1 cellular context compared by ENCODE assay signal in the genomic region with DNA sequence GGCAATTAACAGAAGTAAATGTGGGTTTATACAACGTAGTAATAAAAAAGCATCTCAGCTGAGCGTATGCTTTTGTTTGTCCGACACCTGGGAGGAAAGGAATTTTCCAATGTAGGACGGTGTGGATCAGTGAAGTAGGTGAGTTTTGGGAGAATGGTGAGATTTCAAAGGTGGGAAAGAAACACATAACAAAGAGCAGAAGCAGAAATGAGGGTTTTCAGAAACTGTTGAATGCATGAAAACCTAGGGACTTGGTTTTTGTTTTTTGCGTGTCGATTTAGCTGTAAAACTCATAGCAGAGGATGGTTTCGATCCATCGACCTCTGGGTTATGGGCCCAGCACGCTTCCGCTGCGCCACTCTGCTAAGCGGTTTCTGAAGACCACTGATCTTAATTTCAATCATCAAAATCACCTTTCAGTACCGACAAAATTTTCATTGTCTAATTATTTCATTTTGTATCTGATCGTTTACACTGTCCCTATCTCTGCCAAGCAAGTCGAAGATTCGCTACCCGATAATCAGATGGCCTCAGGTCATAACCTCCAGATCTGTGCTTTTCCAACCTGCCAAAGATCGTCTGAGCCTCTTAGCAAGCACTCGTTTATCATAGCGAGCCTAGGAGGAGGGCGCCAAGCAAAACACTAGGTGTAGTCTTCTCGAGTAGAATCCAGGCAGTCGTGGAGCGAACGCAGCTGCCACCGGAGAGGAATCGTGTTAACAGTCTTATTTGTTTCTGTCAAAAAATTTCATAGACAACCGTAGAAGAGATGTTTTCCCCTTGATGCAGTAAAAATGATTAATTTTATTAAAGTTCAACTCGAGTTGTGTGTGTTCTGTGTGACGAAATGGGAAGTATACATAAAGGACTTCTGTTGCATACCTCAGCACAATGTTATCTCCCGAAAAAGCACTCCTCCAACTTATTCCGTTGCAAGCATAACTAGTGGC.
A peak's percentile ranks its signal among the peaks of the same experiment; 100 is the strongest.
TF ChIP-seq lines count a peak whose summit lies in the region.

No MANE protein-coding gene starts in this region.

TF ChIP-seq in HepG2, 621 proteins besides CTCF, POLR2A, EP300 and RAD21 (continued from another document and continues in another):
- TF ChIP-seq, protein P1, sequence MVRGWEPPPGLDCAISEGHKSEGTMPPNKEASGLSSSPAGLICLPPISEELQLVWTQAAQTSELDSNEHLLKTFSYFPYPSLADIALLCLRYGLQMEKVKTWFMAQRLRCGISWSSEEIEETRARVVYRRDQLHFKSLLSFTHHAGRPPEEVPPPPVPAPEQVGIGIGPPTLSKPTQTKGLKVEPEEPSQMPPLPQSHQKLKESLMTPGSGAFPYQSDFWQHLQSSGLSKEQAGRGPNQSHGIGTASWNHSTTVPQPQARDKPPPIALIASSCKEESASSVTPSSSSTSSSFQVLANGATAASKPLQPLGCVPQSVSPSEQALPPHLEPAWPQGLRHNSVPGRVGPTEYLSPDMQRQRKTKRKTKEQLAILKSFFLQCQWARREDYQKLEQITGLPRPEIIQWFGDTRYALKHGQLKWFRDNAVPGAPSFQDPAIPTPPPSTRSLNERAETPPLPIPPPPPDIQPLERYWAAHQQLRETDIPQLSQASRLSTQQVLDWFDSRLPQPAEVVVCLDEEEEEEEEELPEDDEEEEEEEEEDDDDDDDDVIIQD (CRISPR knock-in tag; IDR thresholded peaks at IDR 0.05; ENCODE audit: low read depth) = 0 out of 2 replicates have a peak, but pooled peaks have one; percentile 12
- peak; percentile 63 for TF ChIP-seq SALL1 (CRISPR knock-in tag; IDR thresholded peaks at IDR 0.05)
- no peak; the same call in 1 of the 2 replicates for TF ChIP-seq GFI1 (CRISPR knock-in tag; IDR thresholded peaks at IDR 0.05; ENCODE audit: borderline replicate concordance)
- TF ChIP-seq, protein P2, sequence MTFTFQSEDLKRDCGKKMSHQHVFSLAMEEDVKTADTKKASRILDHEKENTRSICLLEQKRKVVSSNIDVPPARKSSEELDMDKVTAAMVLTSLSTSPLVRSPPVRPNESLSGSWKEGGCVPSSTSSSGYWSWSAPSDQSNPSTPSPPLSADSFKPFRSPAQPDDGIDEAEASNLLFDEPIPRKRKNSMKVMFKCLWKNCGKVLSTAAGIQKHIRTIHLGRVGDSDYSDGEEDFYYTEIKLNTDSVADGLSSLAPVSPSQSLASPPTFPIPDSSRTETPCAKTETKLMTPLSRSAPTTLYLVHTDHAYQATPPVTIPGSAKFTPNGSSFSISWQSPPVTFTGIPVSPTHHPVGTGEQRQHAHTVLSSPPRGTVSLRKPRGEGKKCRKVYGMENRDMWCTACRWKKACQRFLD (CRISPR knock-in tag; IDR thresholded peaks at IDR 0.05; ENCODE audit: borderline replicate concordance) = no peak
- no peak for TF ChIP-seq ZNF121 (CRISPR knock-in tag; IDR thresholded peaks at IDR 0.05)
- no peak for TF ChIP-seq FOXK2 (IDR thresholded peaks at IDR 0.05)
- TF ChIP-seq ZNF101 (CRISPR knock-in tag; IDR thresholded peaks at IDR 0.05; ENCODE audit: borderline replicate concordance, low read depth) = 0 out of 2 replicates have a peak, but pooled peaks have one; percentile 68
- TF ChIP-seq ZNF674 (CRISPR knock-in tag; IDR thresholded peaks at IDR 0.05; ENCODE audit: low read depth) = no peak
- TF ChIP-seq, protein P3, sequence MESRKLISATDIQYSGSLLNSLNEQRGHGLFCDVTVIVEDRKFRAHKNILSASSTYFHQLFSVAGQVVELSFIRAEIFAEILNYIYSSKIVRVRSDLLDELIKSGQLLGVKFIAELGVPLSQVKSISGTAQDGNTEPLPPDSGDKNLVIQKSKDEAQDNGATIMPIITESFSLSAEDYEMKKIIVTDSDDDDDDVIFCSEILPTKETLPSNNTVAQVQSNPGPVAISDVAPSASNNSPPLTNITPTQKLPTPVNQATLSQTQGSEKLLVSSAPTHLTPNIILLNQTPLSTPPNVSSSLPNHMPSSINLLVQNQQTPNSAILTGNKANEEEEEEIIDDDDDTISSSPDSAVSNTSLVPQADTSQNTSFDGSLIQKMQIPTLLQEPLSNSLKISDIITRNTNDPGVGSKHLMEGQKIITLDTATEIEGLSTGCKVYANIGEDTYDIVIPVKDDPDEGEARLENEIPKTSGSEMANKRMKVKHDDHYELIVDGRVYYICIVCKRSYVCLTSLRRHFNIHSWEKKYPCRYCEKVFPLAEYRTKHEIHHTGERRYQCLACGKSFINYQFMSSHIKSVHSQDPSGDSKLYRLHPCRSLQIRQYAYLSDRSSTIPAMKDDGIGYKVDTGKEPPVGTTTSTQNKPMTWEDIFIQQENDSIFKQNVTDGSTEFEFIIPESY (CRISPR knock-in tag; IDR thresholded peaks at IDR 0.05) = no peak; the same call in 1 of the 2 replicates
- TF ChIP-seq, protein P4, sequence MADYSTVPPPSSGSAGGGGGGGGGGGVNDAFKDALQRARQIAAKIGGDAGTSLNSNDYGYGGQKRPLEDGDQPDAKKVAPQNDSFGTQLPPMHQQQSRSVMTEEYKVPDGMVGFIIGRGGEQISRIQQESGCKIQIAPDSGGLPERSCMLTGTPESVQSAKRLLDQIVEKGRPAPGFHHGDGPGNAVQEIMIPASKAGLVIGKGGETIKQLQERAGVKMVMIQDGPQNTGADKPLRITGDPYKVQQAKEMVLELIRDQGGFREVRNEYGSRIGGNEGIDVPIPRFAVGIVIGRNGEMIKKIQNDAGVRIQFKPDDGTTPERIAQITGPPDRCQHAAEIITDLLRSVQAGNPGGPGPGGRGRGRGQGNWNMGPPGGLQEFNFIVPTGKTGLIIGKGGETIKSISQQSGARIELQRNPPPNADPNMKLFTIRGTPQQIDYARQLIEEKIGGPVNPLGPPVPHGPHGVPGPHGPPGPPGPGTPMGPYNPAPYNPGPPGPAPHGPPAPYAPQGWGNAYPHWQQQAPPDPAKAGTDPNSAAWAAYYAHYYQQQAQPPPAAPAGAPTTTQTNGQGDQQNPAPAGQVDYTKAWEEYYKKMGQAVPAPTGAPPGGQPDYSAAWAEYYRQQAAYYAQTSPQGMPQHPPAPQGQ (CRISPR knock-in tag; IDR thresholded peaks at IDR 0.05; ENCODE audit: borderline replicate concordance) = no peak
- TF ChIP-seq ZNF772 (CRISPR knock-in tag; IDR thresholded peaks at IDR 0.05) = no peak
- TF ChIP-seq, protein P5, sequence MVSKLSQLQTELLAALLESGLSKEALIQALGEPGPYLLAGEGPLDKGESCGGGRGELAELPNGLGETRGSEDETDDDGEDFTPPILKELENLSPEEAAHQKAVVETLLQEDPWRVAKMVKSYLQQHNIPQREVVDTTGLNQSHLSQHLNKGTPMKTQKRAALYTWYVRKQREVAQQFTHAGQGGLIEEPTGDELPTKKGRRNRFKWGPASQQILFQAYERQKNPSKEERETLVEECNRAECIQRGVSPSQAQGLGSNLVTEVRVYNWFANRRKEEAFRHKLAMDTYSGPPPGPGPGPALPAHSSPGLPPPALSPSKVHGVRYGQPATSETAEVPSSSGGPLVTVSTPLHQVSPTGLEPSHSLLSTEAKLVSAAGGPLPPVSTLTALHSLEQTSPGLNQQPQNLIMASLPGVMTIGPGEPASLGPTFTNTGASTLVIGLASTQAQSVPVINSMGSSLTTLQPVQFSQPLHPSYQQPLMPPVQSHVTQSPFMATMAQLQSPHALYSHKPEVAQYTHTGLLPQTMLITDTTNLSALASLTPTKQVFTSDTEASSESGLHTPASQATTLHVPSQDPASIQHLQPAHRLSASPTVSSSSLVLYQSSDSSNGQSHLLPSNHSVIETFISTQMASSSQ (IDR thresholded peaks at IDR 0.05; ENCODE audit: low read depth) = no peak
- TF ChIP-seq, protein P5 (CRISPR knock-in tag; IDR thresholded peaks at IDR 0.05; ENCODE audit: borderline replicate concordance) = peak; percentile 41; the same call in 1 of the 2 replicates
- no peak; the same call in 1 of the 2 replicates for TF ChIP-seq IRF2 (CRISPR knock-in tag; IDR thresholded peaks at IDR 0.05)
- TF ChIP-seq ZNF737 (CRISPR knock-in tag; IDR thresholded peaks at IDR 0.05; ENCODE audit: borderline replicate concordance) = no peak
- peak; percentile 71 for TF ChIP-seq GABPB1 (CRISPR knock-in tag; IDR thresholded peaks at IDR 0.05)
- peak; percentile 59; the same call in 1 of the 2 replicates for TF ChIP-seq ELF1 (CRISPR knock-in tag; IDR thresholded peaks at IDR 0.05)
- no peak for TF ChIP-seq REXO4 (CRISPR knock-in tag; IDR thresholded peaks at IDR 0.05; ENCODE audit: borderline replicate concordance)
- no peak for TF ChIP-seq IKZF1 (IDR thresholded peaks at IDR 0.05)
- no peak for TF ChIP-seq ZFP41 (CRISPR knock-in tag; IDR thresholded peaks at IDR 0.05; ENCODE audit: borderline replicate concordance)
- no peak for TF ChIP-seq ZIK1 (CRISPR knock-in tag; IDR thresholded peaks at IDR 0.05; ENCODE audit: borderline replicate concordance, low read depth)
- TF ChIP-seq, protein P6, sequence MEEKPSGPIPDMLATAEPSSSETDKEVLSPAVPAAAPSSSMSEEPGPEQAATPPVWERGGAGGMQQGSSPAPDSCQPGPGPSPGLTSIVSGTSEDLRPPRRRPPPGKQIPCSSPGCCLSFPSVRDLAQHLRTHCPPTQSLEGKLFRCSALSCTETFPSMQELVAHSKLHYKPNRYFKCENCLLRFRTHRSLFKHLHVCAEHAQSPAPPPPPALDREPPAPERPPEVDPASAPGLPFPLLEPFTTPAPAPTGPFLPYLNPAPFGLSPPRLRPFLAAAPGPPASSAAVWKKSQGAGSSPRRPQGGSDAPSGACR (CRISPR knock-in tag; IDR thresholded peaks at IDR 0.05) = no peak
- TF ChIP-seq FOXP1 (IDR thresholded peaks at IDR 0.05) = no peak
- no peak; the same call in 1 of the 2 replicates for TF ChIP-seq FOXP1 (CRISPR knock-in tag; IDR thresholded peaks at IDR 0.05)
- TF ChIP-seq PHF21A (CRISPR knock-in tag; IDR thresholded peaks at IDR 0.05) = no peak; the same call in 1 of the 2 replicates
- TF ChIP-seq SKI (IDR thresholded peaks at IDR 0.05; ENCODE audit: partially characterized antibody) = no peak
- peak; percentile 66; the same call in 1 of the 2 replicates for TF ChIP-seq ADNP (CRISPR knock-in tag; IDR thresholded peaks at IDR 0.05)
- TF ChIP-seq DNMT3B (CRISPR knock-in tag; conservative IDR thresholded peaks at IDR 0.05) = no peak; the same call in 1 of the 2 replicates
- TF ChIP-seq JDP2 (CRISPR knock-in tag; IDR thresholded peaks at IDR 0.05; ENCODE audit: borderline replicate concordance) = no peak
- 0 out of 2 replicates have a peak, but pooled peaks have one; percentile 37 for TF ChIP-seq GATA4 (IDR thresholded peaks at IDR 0.05; ENCODE audit: borderline replicate concordance, low read depth)
- TF ChIP-seq ZMAT3 (CRISPR knock-in tag; conservative IDR thresholded peaks at IDR 0.05) = no peak
- TF ChIP-seq ZNF652 (CRISPR knock-in tag; IDR thresholded peaks at IDR 0.05; ENCODE audit: borderline replicate concordance, low read depth) = no peak
- TF ChIP-seq, protein P7, sequence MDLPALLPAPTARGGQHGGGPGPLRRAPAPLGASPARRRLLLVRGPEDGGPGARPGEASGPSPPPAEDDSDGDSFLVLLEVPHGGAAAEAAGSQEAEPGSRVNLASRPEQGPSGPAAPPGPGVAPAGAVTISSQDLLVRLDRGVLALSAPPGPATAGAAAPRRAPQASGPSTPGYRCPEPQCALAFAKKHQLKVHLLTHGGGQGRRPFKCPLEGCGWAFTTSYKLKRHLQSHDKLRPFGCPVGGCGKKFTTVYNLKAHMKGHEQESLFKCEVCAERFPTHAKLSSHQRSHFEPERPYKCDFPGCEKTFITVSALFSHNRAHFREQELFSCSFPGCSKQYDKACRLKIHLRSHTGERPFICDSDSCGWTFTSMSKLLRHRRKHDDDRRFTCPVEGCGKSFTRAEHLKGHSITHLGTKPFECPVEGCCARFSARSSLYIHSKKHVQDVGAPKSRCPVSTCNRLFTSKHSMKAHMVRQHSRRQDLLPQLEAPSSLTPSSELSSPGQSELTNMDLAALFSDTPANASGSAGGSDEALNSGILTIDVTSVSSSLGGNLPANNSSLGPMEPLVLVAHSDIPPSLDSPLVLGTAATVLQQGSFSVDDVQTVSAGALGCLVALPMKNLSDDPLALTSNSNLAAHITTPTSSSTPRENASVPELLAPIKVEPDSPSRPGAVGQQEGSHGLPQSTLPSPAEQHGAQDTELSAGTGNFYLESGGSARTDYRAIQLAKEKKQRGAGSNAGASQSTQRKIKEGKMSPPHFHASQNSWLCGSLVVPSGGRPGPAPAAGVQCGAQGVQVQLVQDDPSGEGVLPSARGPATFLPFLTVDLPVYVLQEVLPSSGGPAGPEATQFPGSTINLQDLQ (CRISPR knock-in tag; IDR thresholded peaks at IDR 0.05) = no peak
- peak; percentile 36; the same call in 1 of the 2 replicates for TF ChIP-seq YEATS2 (CRISPR knock-in tag; IDR thresholded peaks at IDR 0.05; ENCODE audit: borderline replicate concordance)
- TF ChIP-seq GPN1 (CRISPR knock-in tag; IDR thresholded peaks at IDR 0.05; ENCODE audit: borderline replicate concordance) = no peak
- no peak for TF ChIP-seq ZNF713 (CRISPR knock-in tag; IDR thresholded peaks at IDR 0.05)
- no peak for TF ChIP-seq EHMT2 (IDR thresholded peaks at IDR 0.05; ENCODE audit: borderline replicate concordance, low read depth, low read length)
- TF ChIP-seq ATF1 (CRISPR knock-in tag; IDR thresholded peaks at IDR 0.05) = peak; percentile 46; the same call in 1 of the 2 replicates
- TF ChIP-seq ZNF253 (CRISPR knock-in tag; IDR thresholded peaks at IDR 0.05; ENCODE audit: borderline replicate concordance) = no peak
- no peak for TF ChIP-seq ZNF10 (CRISPR knock-in tag; IDR thresholded peaks at IDR 0.05; ENCODE audit: borderline replicate concordance, low read depth)
- TF ChIP-seq ZNF678 (CRISPR knock-in tag; IDR thresholded peaks at IDR 0.05) = no peak
- peak; percentile 70; the same call in 1 of the 2 replicates for TF ChIP-seq RORA (CRISPR knock-in tag; IDR thresholded peaks at IDR 0.05)
- no peak for TF ChIP-seq KDM6A (CRISPR knock-in tag; IDR thresholded peaks at IDR 0.05; ENCODE audit: low read depth)
- no peak for TF ChIP-seq TCF7 (IDR thresholded peaks at IDR 0.05; ENCODE audit: low read depth)
- peak; percentile 65 for TF ChIP-seq MED1 (CRISPR knock-in tag; IDR thresholded peaks at IDR 0.05)
- TF ChIP-seq SATB2 (CRISPR knock-in tag; IDR thresholded peaks at IDR 0.05) = no peak
- TF ChIP-seq ZFP37 (CRISPR knock-in tag; IDR thresholded peaks at IDR 0.05; ENCODE audit: borderline replicate concordance) = no peak
- TF ChIP-seq STAT5B (CRISPR knock-in tag; IDR thresholded peaks at IDR 0.05) = no peak
- TF ChIP-seq ZBTB3 (CRISPR knock-in tag; IDR thresholded peaks at IDR 0.05; ENCODE audit: borderline replicate concordance, low read depth) = no peak
- TF ChIP-seq JUNB (CRISPR knock-in tag; IDR thresholded peaks at IDR 0.05; ENCODE audit: borderline replicate concordance) = no peak
